ENCODE assay signal across 19 cellular contexts in genomic region chr2:8121826-8122505, GRCh38.
DNase-seq lines count a peak whose midpoint lies in the region; ATAC-seq and TF ChIP-seq lines count a peak whose summit lies in the region.
"Had no signal": no experiment of that assay in that cellular context is flagged by ENCODE, and none has a peak within 500 bp of the region (broad histone marks: within the 10 kb centered on the region; RNA-seq: fewer than 3 reads in every experiment).

No MANE protein-coding gene starts in this region.

- WGBS in SK-N-SH (ENCODE audit: low lambda C conversion rate), result 65% methylated on average over 5 of the region's 5 CpGs
- WGBS in smooth muscle cell (ENCODE audit: low lambda C conversion rate), result 91% methylated on average over 5 of the region's 5 CpGs

- DNase-seq in GM03348 (ENCODE audit: low spot score) (peak; percentile 66), SK-N-SH (no peak), kidney glomerular epithelial cell (lab: John Stamatoyannopoulos, UW) (peak; percentile 82), smooth muscle cell (lab: John Stamatoyannopoulos, UW; ENCODE audit: unreplicated experiment) (no peak), NCI-H69 (lab: John Stamatoyannopoulos, UW) (no peak), COLO668 (lab: John Stamatoyannopoulos, UW; ENCODE audit: unreplicated experiment) (no peak)
- DNase-seq: activated CD4-positive, alpha-beta T cell treated with anti-CD3 and anti-CD28 coated beads, Interleukin-2, amount 10 ng/mL, durations not matched to agents 24 days and 14 days; activated CD8-positive, alpha-beta memory T cell treated with anti-CD3 and anti-CD28 coated beads, Interleukin-2, amount 10 ng/mL, durations not matched to agents 7 days and 5 days; COR-L47; NCI-H1436; NCI-H2171; OCI-M1; ovary; stimulated activated CD4-positive, alpha-beta T cell treated with anti-CD3 and anti-CD28 coated beads, Interleukin-2, amount 100 ng/mL, for 24 hours; stimulated activated naive B cell treated with anti-CD40 and anti-IgM and Interleukin-4, amounts not matched to agents 10 μg/mL and 1 μg/mL and 100 μg/mL, for 72 hours; tibial artery had no signal

- H3K4me3 ChIP-seq in SK-N-SH (ENCODE audit: low read depth in 2 of 2, low read length in 1 of 2) (no peak overlapping the region), smooth muscle cell (no peak overlapping the region)
- H3K4me3 ChIP-seq: heart left ventricle, ovary, tibial artery had no signal

- no peak for TF ChIP-seq CTCF in SK-N-SH (IDR thresholded peaks at IDR 0.05)
- no peak for TF ChIP-seq CTCF in smooth muscle cell (IDR thresholded peaks at IDR 0.05; ENCODE audit: borderline replicate concordance, insufficient read depth, poor library complexity, severe bottlenecking)

- CTCF ChIA-PET in SK-N-SH (lab: Yijun Ruan, JAX), result interaction anchor here (0.8 to 2.2 kb wide), 4 partner anchors 11 to 18 kb away, joined by 3 to 5 read pairs (median 4); no protein-coding TSS in a partner anchor

- 0 out of 2 replicates have a peak overlapping the region, but pooled peaks have one; percentile 30 for H2AFZ ChIP-seq in SK-N-SH (ENCODE audit: low read depth)
- H2AFZ ChIP-seq in smooth muscle cell (ENCODE audit: low read depth), result peak overlapping the region; percentile 24

- no peak for ATAC-seq in GM21381 (IDR thresholded peaks at IDR 0.05; ENCODE audit: unreplicated experiment)
- ATAC-seq: activated CD8-positive, alpha-beta memory T cell treated with anti-CD3 and anti-CD28 coated beads, Interleukin-2, amount 10 ng/mL, durations not matched to agents 7 days and 5 days; stimulated activated naive B cell treated with anti-CD40 and anti-IgM and Interleukin-4, amounts not matched to agents 10 μg/mL and 1 μg/mL and 100 μg/mL, for 72 hours had no signal

- no peaks in the 10 kb centered on the region for H3K9me2 ChIP-seq in SK-N-SH

- POLR2A ChIA-PET in SK-N-SH (lab: Yijun Ruan, JAX), result no interaction called here

- H3K4me2 ChIP-seq in SK-N-SH, result no peak overlapping the region
- H3K4me2 ChIP-seq in smooth muscle cell, result no peak overlapping the region

- peaks cover 0 to 7% of the 10 kb centered on the region in 2 experiments; a peak in 2 of 4 replicates for H3K4me1 ChIP-seq in SK-N-SH (ENCODE audit: control insufficient read depth in 1 of 2, insufficient read depth in 2 of 2, low read depth in 1 of 2, low read length in 1 of 2)
- H3K4me1 ChIP-seq in smooth muscle cell (ENCODE audit: low read depth), result peaks cover 13% of the 10 kb centered on the region

- H3K9me3 ChIP-seq in SK-N-SH, result no peaks in the 10 kb centered on the region
- H3K9me3 ChIP-seq in smooth muscle cell (replicated peaks; ENCODE audit: low read depth), result no peaks in the 10 kb centered on the region
- H3K9me3 ChIP-seq: ovary, tibial artery had no signal

- TF ChIP-seq RAD21 in SK-N-SH (IDR thresholded peaks at IDR 0.05; ENCODE audit: low read length), result no peak

- H3K27ac ChIP-seq in SK-N-SH (ENCODE audit: low read depth in 2 of 2, low read length in 1 of 2) (no peak overlapping the region; a peak in 1 of 4 replicates), smooth muscle cell (ENCODE audit: low read depth) (no peak overlapping the region)
- H3K27ac ChIP-seq: HL-60, ovary, tibial artery had no signal

- no peaks in the 10 kb centered on the region for H3K27me3 ChIP-seq in SK-N-SH (ENCODE audit: insufficient read depth)
- no peaks in the 10 kb centered on the region for H3K27me3 ChIP-seq in smooth muscle cell (ENCODE audit: low read depth)
- H3K27me3 ChIP-seq: heart left ventricle, ovary, tibial artery had no signal

- H3K36me3 ChIP-seq in SK-N-SH (replicated peaks in 1 of 2; ENCODE audit: control insufficient read depth in 1 of 2, insufficient read depth in 2 of 2, low read length in 1 of 2), result no peaks in the 10 kb centered on the region
- H3K36me3 ChIP-seq in smooth muscle cell (ENCODE audit: low read depth), result no peaks in the 10 kb centered on the region
- H3K36me3 ChIP-seq: heart left ventricle, ovary, tibial artery had no signal

- H4K20me1 ChIP-seq in SK-N-SH (ENCODE audit: insufficient read depth), result no peaks in the 10 kb centered on the region
- no peaks in the 10 kb centered on the region for H4K20me1 ChIP-seq in smooth muscle cell (ENCODE audit: low read depth)

- H3F3A ChIP-seq in SK-N-SH (replicated peaks; ENCODE audit: insufficient read depth) (no peaks in the 10 kb centered on the region), smooth muscle cell (ENCODE audit: low read depth) (no peaks in the 10 kb centered on the region)

- H3K9ac ChIP-seq in SK-N-SH (no peak overlapping the region), smooth muscle cell (ENCODE audit: low read depth) (no peak overlapping the region)

- H3K79me2 ChIP-seq in SK-N-SH (ENCODE audit: insufficient read depth), result no peaks in the 10 kb centered on the region
- no peaks in the 10 kb centered on the region for H3K79me2 ChIP-seq in smooth muscle cell (ENCODE audit: low read depth)

- TF ChIP-seq EP300 in SK-N-SH (IDR thresholded peaks at IDR 0.05; ENCODE audit: borderline replicate concordance in 1 of 2, low read depth in 1 of 2, low read length in 1 of 2), result no peak

TF ChIP-seq in SK-N-SH, 30 proteins besides CTCF, POLR2A, EP300 and RAD21:
- TF ChIP-seq RCOR1 (IDR thresholded peaks at IDR 0.05; ENCODE audit: low read length) (no peak), TCF12 (IDR thresholded peaks at IDR 0.05) (0 out of 2 replicates have a peak, but pooled peaks have one; percentile 2), SMC3 (IDR thresholded peaks at IDR 0.05; ENCODE audit: low read depth, low read length) (no peak), NRF1 (IDR thresholded peaks at IDR 0.05; ENCODE audit: low read depth, low read length) (no peak), FOXM1 (IDR thresholded peaks at IDR 0.05; ENCODE audit: low read depth) (no peak), FOSL2 (IDR thresholded peaks at IDR 0.05; ENCODE audit: borderline replicate concordance, low read depth) (no peak), NFIC (IDR thresholded peaks at IDR 0.05; ENCODE audit: borderline replicate concordance) (0 out of 2 replicates have a peak, but pooled peaks have one; percentile 33), TAF1 (IDR thresholded peaks at IDR 0.05; ENCODE audit: borderline replicate concordance, low read depth, low read length) (no peak)
- TF ChIP-seq, protein P1, sequence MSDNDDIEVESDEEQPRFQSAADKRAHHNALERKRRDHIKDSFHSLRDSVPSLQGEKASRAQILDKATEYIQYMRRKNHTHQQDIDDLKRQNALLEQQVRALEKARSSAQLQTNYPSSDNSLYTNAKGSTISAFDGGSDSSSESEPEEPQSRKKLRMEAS (IDR thresholded peaks at IDR 0.05; ENCODE audit: low read depth), result no peak

Comparison
In these comparisons a context has a peak if more than half of its experiments do, and no peak if none do; other contexts are left out.
1. DNase-seq: peak in GM03348 (single experiment) and kidney glomerular epithelial cell (single experiment); none in SK-N-SH (single experiment), smooth muscle cell (single experiment), NCI-H69 (single experiment) and COLO668 (single experiment).